Comparison of ENCODE assay signal across 19 cellular contexts in genomic region chr10:95346715-95347401, GRCh38. TPM values are rescaled to one million over a fixed set of nuclear protein-coding genes. Genes with fewer than 3 reads are reported as not detected.
DNase-seq lines count a peak whose midpoint lies in the region; ATAC-seq and TF ChIP-seq lines count a peak whose summit lies in the region.
"Had no signal": no experiment of that assay in that cellular context is flagged by ENCODE, and none has a peak within 500 bp of the region (broad histone marks: within the 10 kb centered on the region; RNA-seq: fewer than 3 reads in every experiment).

No MANE protein-coding gene starts in this region.

- H3K79me2 ChIP-seq in HCT116 (ENCODE audit: insufficient read depth, low read length), result no peaks in the 10 kb centered on the region

- H3K4me3 ChIP-seq in HCT116 (replicated peaks in 1 of 2; ENCODE audit: low read depth in 1 of 2, low read length in 2 of 2) (no peak overlapping the region), subcutaneous abdominal adipose tissue (ENCODE audit: low read depth in 1 of 5, low read length in 5 of 5) (no peak overlapping the region)
- H3K4me3 ChIP-seq: uterus had no signal

- peak; percentile 24 for DNase-seq in HCT116 (ENCODE audit: low read depth, low spot score)
- peak; percentile 5 for DNase-seq in T1000 (lab: John Stamatoyannopoulos, UW)
- DNase-seq in iPS DF 19.7 (ENCODE audit: low read depth, low spot score), result peak; percentile 54
- no peak for DNase-seq in cerebellar cortex (ENCODE audit: low spot score)
- DNase-seq in NCI-H1048 (lab: John Stamatoyannopoulos, UW), result no peak
- DNase-seq in nucleus accumbens (lab: John Stamatoyannopoulos, UW), result no peak
- DNase-seq: activated effector memory CD4-positive, alpha-beta T cell treated with anti-CD3 and anti-CD28 coated beads, Interleukin-2, amount 50 U/mL, for 16 hours; effector CD4-positive, alpha-beta T cell; GDM1; HFFc6; left ventricle myocardium superior; natural killer cell; right cardiac atrium; stimulated activated CD4-positive, alpha-beta T cell treated with anti-CD3 and anti-CD28 coated beads, Interleukin-4, amount 100 ng/mL, for 4 hours had no signal

- no peak for TF ChIP-seq CTCF in HCT116 (IDR thresholded peaks at IDR 0.05 in 2 of 3, conservative IDR thresholded peaks at IDR 0.05 in 1 of 3; ENCODE audit: borderline replicate concordance in 1 of 3, insufficient read depth in 1 of 3, low read depth in 2 of 3, low read length in 2 of 3)

- BruUV-seq in HCT116 (replicated peaks; lab: Mats Ljungman, UMichigan), result no TSS peak

- RAD21 ChIA-PET in HCT116 (lab: Charles Lee; ENCODE audit: low non-redundant PET in 1 of 2, low total read pairs in 2 of 2, uncharacterized antibody in 2 of 2, unreplicated experiment in 2 of 2), result interaction anchor here (0.6 kb wide), 2 partner anchors 59 to 743 kb away, joined by 4 read pairs; no protein-coding TSS in a partner anchor

- H3K9me3 ChIP-seq in HCT116 (ENCODE audit: control insufficient read depth in 1 of 2, insufficient read depth in 1 of 2, low read depth in 1 of 2, low read length in 2 of 2), result no peaks in the 10 kb centered on the region
- H3K9me3 ChIP-seq in subcutaneous abdominal adipose tissue (ENCODE audit: control insufficient read depth in 5 of 5, low read length in 5 of 5), result no peaks in the 10 kb centered on the region
- H3K9me3 ChIP-seq: uterus had no signal

- TF ChIP-seq POLR2A in HCT116 (IDR thresholded peaks at IDR 0.05; ENCODE audit: borderline replicate concordance, extremely low read depth, insufficient read depth, insufficient read length), result no peak

- no peaks in the 10 kb centered on the region for H4K20me1 ChIP-seq in HCT116 (ENCODE audit: insufficient read depth)

- intact Hi-C loops in HCT116 (cut with micrococcal nuclease), result no loop called here

- no peak for TF ChIP-seq RAD21 in HCT116 (IDR thresholded peaks at IDR 0.05; ENCODE audit: low read depth)

- H3K4me2 ChIP-seq in HCT116 (ENCODE audit: low read length), result peak overlapping the region; percentile 38

- H3K27me3 ChIP-seq in HCT116 (ENCODE audit: insufficient read depth, low read length) (no peaks in the 10 kb centered on the region), subcutaneous abdominal adipose tissue (ENCODE audit: control insufficient read depth in 5 of 5, insufficient read depth in 4 of 5, low read length in 5 of 5) (no peaks in the 10 kb centered on the region)
- H3K27me3 ChIP-seq: uterus had no signal

- no peaks in the 10 kb centered on the region for H3K9me2 ChIP-seq in HCT116 (ENCODE audit: insufficient read depth)

- peak; percentile 85 for ATAC-seq in HCT116
- ATAC-seq: left ventricle myocardium superior; natural killer cell; right cardiac atrium; SK-N-SH treated with all-trans-retinoic acid at 6 μM for 48 hours; stimulated activated effector memory CD8-positive, alpha-beta T cell treated with anti-CD3 and anti-CD28 coated beads, Interleukin-12 subunit alpha, Interleukin-12 subunit beta, amount 100 ng/mL, for 72 hours had no signal

- H3K36me3 ChIP-seq in HCT116 (ENCODE audit: control insufficient read depth in 1 of 2, insufficient read depth in 2 of 2, low read length in 2 of 2) (no peaks in the 10 kb centered on the region), subcutaneous abdominal adipose tissue (ENCODE audit: control insufficient read depth in 5 of 5, insufficient read depth in 5 of 5, low read length in 5 of 5) (peaks cover 22 to 79% (median 46%) of the 10 kb centered on the region in 5 donors)
- H3K36me3 ChIP-seq: uterus had no signal

- POLR2A ChIA-PET in HCT116 (lab: Charles Lee), result no interaction called here

- no peak overlapping the region for H3K27ac ChIP-seq in HCT116 (ENCODE audit: low read depth, low read length)
- H3K27ac ChIP-seq in subcutaneous abdominal adipose tissue (ENCODE audit: low read depth, low read length), result peak overlapping the region; percentile 94
- H3K27ac ChIP-seq: HL-60 had no signal

- CTCF ChIA-PET in HCT116 (lab: Charles Lee), result interaction anchor here (4.1 kb wide), 1 partner anchor 16 kb away, joined by 16 read pairs; no protein-coding TSS in a partner anchor

- no peak overlapping the region for H2AFZ ChIP-seq in HCT116 (ENCODE audit: low read depth, low read length, poor library complexity, severe bottlenecking)

- peaks cover 0 to 18% of the 10 kb centered on the region in 2 experiments; a peak in 2 of 4 replicates for H3K4me1 ChIP-seq in HCT116 (ENCODE audit: control insufficient read depth in 1 of 2, insufficient read depth in 2 of 2, low read length in 2 of 2)
- H3K4me1 ChIP-seq in subcutaneous abdominal adipose tissue (ENCODE audit: control insufficient read depth in 5 of 5, insufficient read depth in 5 of 5, low read length in 5 of 5), result peaks cover 12 to 59% (median 41%) of the 10 kb centered on the region in 5 donors

- no peak overlapping the region for H3K9ac ChIP-seq in HCT116 (ENCODE audit: low read length)
- peak overlapping the region in 1 of 5 donors; percentile 35 for H3K9ac ChIP-seq in subcutaneous abdominal adipose tissue (ENCODE audit: low read length in 5 of 5)

TF ChIP-seq in HCT116, 20 proteins besides CTCF, POLR2A, EP300 and RAD21:
- TF ChIP-seq EZH2phosphoT487 (IDR thresholded peaks at IDR 0.05; ENCODE audit: borderline replicate concordance) (no peak), SRF (IDR thresholded peaks at IDR 0.05; ENCODE audit: low read depth) (no peak), CEBPB (IDR thresholded peaks at IDR 0.05; ENCODE audit: low read depth) (0 out of 2 replicates have a peak, but pooled peaks have one; percentile 9), TCF7L2 (IDR thresholded peaks at IDR 0.05; ENCODE audit: borderline replicate concordance, extremely low read depth, insufficient read depth, insufficient read length) (peak; percentile 72)
- TF ChIP-seq, protein P1, sequence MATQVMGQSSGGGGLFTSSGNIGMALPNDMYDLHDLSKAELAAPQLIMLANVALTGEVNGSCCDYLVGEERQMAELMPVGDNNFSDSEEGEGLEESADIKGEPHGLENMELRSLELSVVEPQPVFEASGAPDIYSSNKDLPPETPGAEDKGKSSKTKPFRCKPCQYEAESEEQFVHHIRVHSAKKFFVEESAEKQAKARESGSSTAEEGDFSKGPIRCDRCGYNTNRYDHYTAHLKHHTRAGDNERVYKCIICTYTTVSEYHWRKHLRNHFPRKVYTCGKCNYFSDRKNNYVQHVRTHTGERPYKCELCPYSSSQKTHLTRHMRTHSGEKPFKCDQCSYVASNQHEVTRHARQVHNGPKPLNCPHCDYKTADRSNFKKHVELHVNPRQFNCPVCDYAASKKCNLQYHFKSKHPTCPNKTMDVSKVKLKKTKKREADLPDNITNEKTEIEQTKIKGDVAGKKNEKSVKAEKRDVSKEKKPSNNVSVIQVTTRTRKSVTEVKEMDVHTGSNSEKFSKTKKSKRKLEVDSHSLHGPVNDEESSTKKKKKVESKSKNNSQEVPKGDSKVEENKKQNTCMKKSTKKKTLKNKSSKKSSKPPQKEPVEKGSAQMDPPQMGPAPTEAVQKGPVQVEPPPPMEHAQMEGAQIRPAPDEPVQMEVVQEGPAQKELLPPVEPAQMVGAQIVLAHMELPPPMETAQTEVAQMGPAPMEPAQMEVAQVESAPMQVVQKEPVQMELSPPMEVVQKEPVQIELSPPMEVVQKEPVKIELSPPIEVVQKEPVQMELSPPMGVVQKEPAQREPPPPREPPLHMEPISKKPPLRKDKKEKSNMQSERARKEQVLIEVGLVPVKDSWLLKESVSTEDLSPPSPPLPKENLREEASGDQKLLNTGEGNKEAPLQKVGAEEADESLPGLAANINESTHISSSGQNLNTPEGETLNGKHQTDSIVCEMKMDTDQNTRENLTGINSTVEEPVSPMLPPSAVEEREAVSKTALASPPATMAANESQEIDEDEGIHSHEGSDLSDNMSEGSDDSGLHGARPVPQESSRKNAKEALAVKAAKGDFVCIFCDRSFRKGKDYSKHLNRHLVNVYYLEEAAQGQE (IDR thresholded peaks at IDR 0.05; ENCODE audit: low read depth), result no peak

RNA-seq across cellular contexts. Expression of gene PDLIM1, which starts 56.1 kb away (rescaled TPM):
- total RNA-seq in HCT116 (2021; ENCODE audit: unreplicated experiment), result 67.4 TPM
- polyA plus RNA-seq in HCT116 (2012), result 90.4 and 93.9 TPM in 2 replicates

Comparison
In these comparisons a context has a peak if more than half of its experiments do, and no peak if none do; other contexts are left out.
1. DNase-seq: peak in HCT116 (single experiment), T1000 (single experiment) and iPS DF 19.7 (single experiment); none in cerebellar cortex (single experiment), NCI-H1048 (single experiment) and nucleus accumbens (0 of 56).